ENCODE assay signal across 7 cellular contexts in genomic region chrX:37460275-37460674, GRCh38.
DNase-seq lines count a peak whose midpoint lies in the region; ATAC-seq, FAIRE-seq and TF ChIP-seq lines count a peak whose summit lies in the region.
"Not testable (repeated sequence)": the region's sequence is repeated elsewhere in the genome, so short reads cannot be mapped to it uniquely, and the experiment has no call there.

No MANE protein-coding gene starts in this region.

- H3K27me3 Mint-ChIP-seq in activated T-cell treated with anti-CD3 and anti-CD28 coated beads, Interleukin-2, amount 50 U/mL, for 72 hours (ENCODE audit: low read depth), result peaks cover 35% of the 10 kb centered on the region
- H3K27me3 Mint-ChIP-seq in glutamatergic neuron (ENCODE audit: unreplicated experiment), result not testable (repeated sequence)

- H3K36me3 Mint-ChIP-seq in activated T-cell treated with anti-CD3 and anti-CD28 coated beads, Interleukin-2, amount 50 U/mL, for 72 hours (ENCODE audit: insufficient read depth in 2 of 2); glutamatergic neuron (ENCODE audit: unreplicated experiment): not testable (repeated sequence)

- ATAC-seq in activated T-cell treated with anti-CD3 and anti-CD28 coated beads, Interleukin-2, amount 50 U/mL, for 72 hours (replicated peaks in 1 of 2), result not testable (repeated sequence)

- not testable (repeated sequence) for H3K9me3 ChIP-seq in GM23248 (ENCODE audit: low read depth); HUES6 (ENCODE audit: control insufficient read depth, insufficient read depth, low read depth, low read length)

- H3K27ac Mint-ChIP-seq in activated T-cell treated with anti-CD3 and anti-CD28 coated beads, Interleukin-2, amount 50 U/mL, for 72 hours, result peak overlapping the region; percentile 38
- peak overlapping the region; percentile 93 for H3K27ac Mint-ChIP-seq in glutamatergic neuron (ENCODE audit: unreplicated experiment)

- not testable (repeated sequence) for H3K36me3 ChIP-seq in GM23248 (ENCODE audit: low read depth)
- peaks cover 13% of the 10 kb centered on the region; the same call in 1 of the 2 replicates for H3K36me3 ChIP-seq in HUES6 (ENCODE audit: control insufficient read depth, insufficient read depth, low read length)

- H4K20me1 ChIP-seq in GM23248 (ENCODE audit: insufficient read depth), result not testable (repeated sequence)

- FAIRE-seq in RCC 7860 (lab: Jason Lieb, UNC), result peak; percentile 58

- H3F3A ChIP-seq in GM23248 (ENCODE audit: insufficient read depth), result not testable (repeated sequence)

- H3K27me3 ChIP-seq in GM23248 (replicated peaks; ENCODE audit: insufficient read depth); HUES6 (ENCODE audit: control insufficient read depth, insufficient read depth, low read length): not testable (repeated sequence)

- not testable (repeated sequence) for H3K9me3 Mint-ChIP-seq in activated T-cell treated with anti-CD3 and anti-CD28 coated beads, Interleukin-2, amount 50 U/mL, for 72 hours; glutamatergic neuron (ENCODE audit: unreplicated experiment)

- not testable (repeated sequence) for H3K9ac ChIP-seq in GM23248
- H3K9ac ChIP-seq in HUES6 (ENCODE audit: low read length), result peak overlapping the region; percentile 75

- H3K4me1 Mint-ChIP-seq in activated T-cell treated with anti-CD3 and anti-CD28 coated beads, Interleukin-2, amount 50 U/mL, for 72 hours (ENCODE audit: low read depth), result not testable (repeated sequence)
- peaks cover 11% of the 10 kb centered on the region for H3K4me1 Mint-ChIP-seq in glutamatergic neuron (ENCODE audit: low read depth, unreplicated experiment)

- H3K4me3 Mint-ChIP-seq in activated T-cell treated with anti-CD3 and anti-CD28 coated beads, Interleukin-2, amount 50 U/mL, for 72 hours; glutamatergic neuron (ENCODE audit: unreplicated experiment): not testable (repeated sequence)

- peak; percentile 0 for DNase-seq in GM23248
- peak; percentile 40 for DNase-seq in RCC 7860 (ENCODE audit: low spot score)
- DNase-seq in activated T-cell treated with anti-CD3 and anti-CD28 coated beads, Interleukin-2, amount 50 U/mL, for 72 hours; glutamatergic neuron: not testable (repeated sequence)
- peak; percentile 5 for DNase-seq in dermis blood vessel endothelial cell
- peak; percentile 41 for DNase-seq in renal cortical epithelial cell (ENCODE audit: low read depth)

- not testable (repeated sequence) for H3K79me2 ChIP-seq in GM23248 (ENCODE audit: insufficient read depth)

- H3K4me1 ChIP-seq in GM23248 (ENCODE audit: insufficient read depth), result not testable (repeated sequence)
- peaks cover 33% of the 10 kb centered on the region for H3K4me1 ChIP-seq in HUES6 (ENCODE audit: control insufficient read depth, insufficient read depth, low read length)

- H2AFZ ChIP-seq in GM23248, result not testable (repeated sequence)

- not testable (repeated sequence) for H3K4me3 ChIP-seq in GM23248
- H3K4me3 ChIP-seq in HUES6 (ENCODE audit: low read depth, low read length), result peak overlapping the region; percentile 44; the same call in 1 of the 2 replicates

- H3K27ac ChIP-seq in GM23248; HUES6 (ENCODE audit: low read depth, low read length): not testable (repeated sequence)

- not testable (repeated sequence) for H3K9me2 ChIP-seq in GM23248 (ENCODE audit: insufficient read depth)

- not testable (repeated sequence) for H3K4me2 ChIP-seq in GM23248 (ENCODE audit: unreplicated experiment)

- 87 to 91% methylated on average over 5 of the region's 5 CpGs for WGBS in GM23248 (ENCODE audit: low coverage in 1 of 2, low lambda C conversion rate in 2 of 2, missing lambda C conversion rate in 2 of 2), 2 experiments

- in situ Hi-C loops in GM23248 (cut with MboI), result not testable (repeated sequence)

- TF ChIP-seq CTCF in glutamatergic neuron (IDR thresholded peaks at IDR 0.05; ENCODE audit: partially characterized antibody, unreplicated experiment), result not testable (repeated sequence)
